Comparison of ENCODE assay signal across 8 cellular contexts in the genomic region with DNA sequence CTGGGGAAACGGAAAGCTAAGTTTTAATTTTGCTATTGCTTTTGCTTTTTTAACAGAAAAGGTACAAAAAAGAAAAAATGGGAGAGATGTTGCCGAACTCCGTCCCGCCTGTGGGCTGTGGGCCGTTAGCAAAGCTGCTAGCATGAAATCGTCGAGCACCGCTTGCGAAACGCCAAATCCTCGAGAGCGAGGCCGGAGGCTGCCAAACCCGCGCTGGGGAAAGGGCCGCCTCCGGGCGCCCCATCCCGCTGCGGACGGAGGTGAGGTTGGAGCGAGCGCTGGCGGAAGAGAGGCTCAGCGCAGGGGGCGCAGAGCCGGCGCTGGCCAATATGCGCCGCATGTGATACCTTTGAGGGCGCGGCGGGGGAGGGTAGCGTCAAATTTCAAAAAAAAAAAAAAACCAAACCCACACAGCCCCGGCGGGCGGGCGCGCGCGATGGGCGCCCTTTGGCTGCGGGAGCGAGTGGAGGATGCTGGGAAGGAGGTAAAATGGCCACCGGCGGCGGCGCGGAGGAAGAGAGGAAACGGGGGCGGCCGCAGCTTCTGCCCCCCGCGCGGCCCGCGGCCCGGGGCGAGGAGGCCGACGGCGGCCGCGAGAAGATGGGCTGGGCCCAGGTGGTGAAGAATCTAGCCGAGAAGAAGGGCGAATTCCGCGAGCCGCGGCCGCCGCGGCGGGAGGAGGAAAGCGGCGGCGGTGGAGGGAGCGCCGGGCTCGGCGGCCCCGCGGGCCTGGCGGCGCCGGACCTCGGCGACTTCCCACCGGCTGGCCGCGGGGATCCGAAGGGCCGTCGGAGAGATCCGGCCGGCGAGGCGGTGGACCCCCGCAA. TPM values are rescaled to one million over a fixed set of nuclear protein-coding genes. Genes with fewer than 3 reads are reported as not detected.
DNase-seq lines count a peak whose midpoint lies in the region; ATAC-seq, FAIRE-seq and TF ChIP-seq lines count a peak whose summit lies in the region.

ZCCHC3 (plus strand) TSS at position 473 of the 827 bp plus-strand sequence; CDS start at position 490, 17 bp downstream.

- no peaks in the 10 kb centered on the region for H3K27me3 ChIP-seq in SU-DHL-6 (ENCODE audit: low read length)
- no peaks in the 10 kb centered on the region for H3K27me3 ChIP-seq in pancreas
- H3K27me3 ChIP-seq in tibial artery, result no peaks in the 10 kb centered on the region

- H3K36me3 ChIP-seq in SU-DHL-6 (ENCODE audit: low read length) (no peaks in the 10 kb centered on the region), pancreas (no peaks in the 10 kb centered on the region), tibial artery (peaks cover 0 to 10% (median 0%) of the 10 kb centered on the region in 3 donors)

- DNase-seq in GM12865 (ENCODE audit: low read depth) (peak; percentile 95), NCI-H1092 treated with DMSO at 0.1 percent for 48 hours (lab: John Stamatoyannopoulos, UW) (peak; percentile 91), head of caudate nucleus (peak; percentile 46 to 90 (median 80)), pancreas (peak; percentile 82 to 93 (median 88)), tibial artery (peak; percentile 83 to 95)
- peak; percentile 91 for DNase-seq in activated naive CD8-positive, alpha-beta T cell treated with anti-CD3 and anti-CD28 coated beads for 36 hours

- H3K4me1 Mint-ChIP-seq in activated naive CD8-positive, alpha-beta T cell treated with anti-CD3 and anti-CD28 coated beads for 36 hours, result peaks cover 35% of the 10 kb centered on the region

- H3K4me3 ChIP-seq in GM12865 (ENCODE audit: low read depth, low read length) (peak within 1 kb of the TSS; percentile 93), SU-DHL-6 (ENCODE audit: insufficient read depth, low read length, poor library complexity, severe bottlenecking) (peak within 1 kb of the TSS; percentile 73), pancreas (peak within 1 kb of the TSS; percentile 67 to 99 (median 88)), tibial artery (peak within 1 kb of the TSS; percentile 88 to 92)

- peak within 1 kb of the TSS; percentile 100 for H3K4me3 Mint-ChIP-seq in activated naive CD8-positive, alpha-beta T cell treated with anti-CD3 and anti-CD28 coated beads for 36 hours

- peaks cover 3% of the 10 kb centered on the region for H3K27me3 Mint-ChIP-seq in activated naive CD8-positive, alpha-beta T cell treated with anti-CD3 and anti-CD28 coated beads for 36 hours

- H3K9me2 ChIP-seq in SU-DHL-6 (replicated peaks; ENCODE audit: insufficient read depth, low read length), result no peaks in the 10 kb centered on the region

- H4K20me1 ChIP-seq in SU-DHL-6 (ENCODE audit: low read depth, low read length), result no peaks in the 10 kb centered on the region; the same call in 1 of the 2 replicates

- H3K27ac ChIP-seq in SU-DHL-6 (ENCODE audit: low read depth, low read length) (peak within 1 kb of the TSS; percentile 77), pancreas (peak within 1 kb of the TSS; percentile 91 to 98 (median 98)), tibial artery (peak within 1 kb of the TSS; percentile 97 to 100)

- peak; percentile 74 for ATAC-seq in HG02610 (IDR thresholded peaks at IDR 0.05; ENCODE audit: unreplicated experiment)
- peak; percentile 87 to 92 (median 90) for ATAC-seq in pancreas

- H3K4me2 ChIP-seq in SU-DHL-6 (ENCODE audit: low read depth, low read length, poor library complexity, severe bottlenecking), result peak within 1 kb of the TSS; percentile 92

- peak within 1 kb of the TSS; percentile 82 for H2AFZ ChIP-seq in SU-DHL-6 (ENCODE audit: low read depth, low read length, severe bottlenecking)

- FAIRE-seq in pancreas (lab: Jason Lieb, UNC), result no peak

- H3F3A ChIP-seq in SU-DHL-6 (ENCODE audit: insufficient read depth), result peaks cover 27% of the 10 kb centered on the region; the same call in 1 of the 2 replicates

- H3K9me3 Mint-ChIP-seq in activated naive CD8-positive, alpha-beta T cell treated with anti-CD3 and anti-CD28 coated beads for 36 hours, result no peaks in the 10 kb centered on the region

- peak within 1 kb of the TSS; percentile 90 for H3K9ac ChIP-seq in SU-DHL-6 (ENCODE audit: low read length)

- peaks cover 17% of the 10 kb centered on the region; the same call in 1 of the 2 replicates for H3K79me2 ChIP-seq in SU-DHL-6 (ENCODE audit: insufficient read depth, low read length)

- intact Hi-C loops in head of caudate nucleus (cut with DNase I), result no loop called here
- intact Hi-C loops in pancreas (cut with DNase I), result no loop called here
- intact Hi-C loops in tibial artery (cut with DNase I; ENCODE audit: low total_unique reads), result loop anchor here (2.0 kb wide), 1 partner anchor 27 kb away; the partner anchor contains the start of gene SOX12

- peak within 1 kb of the TSS; percentile 98 for H3K27ac Mint-ChIP-seq in activated naive CD8-positive, alpha-beta T cell treated with anti-CD3 and anti-CD28 coated beads for 36 hours

- TF ChIP-seq CTCF in GM12865 (IDR thresholded peaks at IDR 0.05; ENCODE audit: insufficient read depth, low read depth, low read length, missing control alignments), result peak; percentile 11
- no peak for TF ChIP-seq CTCF in SU-DHL-6 (IDR thresholded peaks at IDR 0.05; ENCODE audit: insufficient read depth, low read length, poor library complexity, severe bottlenecking)
- no peak for TF ChIP-seq CTCF in pancreas (IDR thresholded peaks at IDR 0.05)
- peak; percentile 8 to 21 for TF ChIP-seq CTCF in tibial artery (IDR thresholded peaks at IDR 0.05)

- H3K4me1 ChIP-seq in pancreas (peaks cover 13 to 20% (median 16%) of the 10 kb centered on the region in 3 donors), tibial artery (peaks cover 0 to 40% (median 30%) of the 10 kb centered on the region in 4 donors)

- WGBS in pancreas, 2 donors, result 0% methylated on average over 53 to 99 of the region's 99 CpGs

- peaks cover 34% of the 10 kb centered on the region for H3K36me3 Mint-ChIP-seq in activated naive CD8-positive, alpha-beta T cell treated with anti-CD3 and anti-CD28 coated beads for 36 hours

- H3K9me3 ChIP-seq in SU-DHL-6 (ENCODE audit: insufficient read depth, low read length) (no peaks in the 10 kb centered on the region), pancreas (no peaks in the 10 kb centered on the region), tibial artery (no peaks in the 10 kb centered on the region)

RNA-seq across cellular contexts. Expression of gene ZCCHC3, which starts in this region (rescaled TPM):
- total RNA-seq in activated naive CD8-positive, alpha-beta T cell treated with anti-CD3 and anti-CD28 coated beads for 36 hours, result 10 to 100 TPM; 23.3 to 24.5 TPM
- total RNA-seq in pancreas, result 1 to 10 TPM; 4.2 to 8.1 (median 6.2) TPM
- polyA plus RNA-seq in pancreas, result 10 to 100 TPM in 1 of 2 donors, 1 to 10 TPM in 1; 5.2 to 10.7 TPM

Comparison
In these comparisons a context has a peak if more than half of its experiments do, and no peak if none do; other contexts are left out.
1. Peak in every context shown above with its lines: DNase-seq, ATAC-seq, H3K4me3 ChIP-seq and H3K27ac ChIP-seq.
2. CTCF ChIP-seq: peak in GM12865 (single experiment) and tibial artery (2 of 2); none in SU-DHL-6 (single experiment) and pancreas (0 of 4).